Comparison of ENCODE assay signal across 13 cellular contexts in genomic region chr21:15210235-15210678, GRCh38.
DNase-seq lines count a peak whose midpoint lies in the region; ATAC-seq, FAIRE-seq and TF ChIP-seq lines count a peak whose summit lies in the region.
"Had no signal": no experiment of that assay in that cellular context is flagged by ENCODE, and none has a peak within 500 bp of the region (broad histone marks: within the 10 kb centered on the region; RNA-seq: fewer than 3 reads in every experiment).

No MANE protein-coding gene starts in this region.

- H3K4me3 Mint-ChIP-seq in progenitor cell of endocrine pancreas (ENCODE audit: low read depth) = no peak overlapping the region

- H3K27ac Mint-ChIP-seq in progenitor cell of endocrine pancreas = no peak overlapping the region

- H3K27me3 ChIP-seq in pancreas (no peaks in the 10 kb centered on the region), smooth muscle cell (ENCODE audit: low read depth) (no peaks in the 10 kb centered on the region)

- no peak overlapping the region for H3K4me2 ChIP-seq in smooth muscle cell

- H3F3A ChIP-seq in smooth muscle cell (ENCODE audit: low read depth) = no peaks in the 10 kb centered on the region

- H3K4me3 ChIP-seq in fibroblast of the aortic adventitia (ENCODE audit: low read depth, low read length) = no peak overlapping the region
- H3K4me3 ChIP-seq in pancreas = no peak overlapping the region
- no peak overlapping the region for H3K4me3 ChIP-seq in smooth muscle cell

- H3K9ac ChIP-seq in smooth muscle cell (ENCODE audit: low read depth) = no peak overlapping the region
- H3K9ac ChIP-seq: parathyroid adenoma had no signal

- H2AFZ ChIP-seq in smooth muscle cell (ENCODE audit: low read depth) = no peak overlapping the region
- H2AFZ ChIP-seq: parathyroid adenoma had no signal

- no peak for TF ChIP-seq CTCF in fibroblast of the aortic adventitia (IDR thresholded peaks at IDR 0.05; ENCODE audit: insufficient read depth, low read length)
- no peak for TF ChIP-seq CTCF in pancreas (IDR thresholded peaks at IDR 0.05)
- no peak for TF ChIP-seq CTCF in smooth muscle cell (IDR thresholded peaks at IDR 0.05; ENCODE audit: borderline replicate concordance, insufficient read depth, poor library complexity, severe bottlenecking)
- TF ChIP-seq CTCF in progenitor cell of endocrine pancreas (IDR thresholded peaks at IDR 0.05; ENCODE audit: unreplicated experiment) = no peak

- H3K36me3 ChIP-seq in pancreas (no peaks in the 10 kb centered on the region), smooth muscle cell (ENCODE audit: low read depth) (no peaks in the 10 kb centered on the region)

- H3K27me3 Mint-ChIP-seq in progenitor cell of endocrine pancreas = no peaks in the 10 kb centered on the region

- no peaks in the 10 kb centered on the region for H3K9me3 Mint-ChIP-seq in progenitor cell of endocrine pancreas (ENCODE audit: low read depth)

- peak; percentile 46 to 86 (median 71) for ATAC-seq in pancreas
- ATAC-seq in HG03135 (IDR thresholded peaks at IDR 0.05; ENCODE audit: unreplicated experiment) = no peak

- FAIRE-seq in pancreas (lab: Jason Lieb, UNC) = no peak
- FAIRE-seq: colon, D721Med had no signal

- WGBS in pancreas, 2 donors = 45 to 47% methylated on average over 3 of the region's 3 CpGs
- 50% methylated on average over 3 of the region's 3 CpGs for WGBS in smooth muscle cell (ENCODE audit: low lambda C conversion rate)

- H4K20me1 ChIP-seq in smooth muscle cell (ENCODE audit: low read depth) = no peaks in the 10 kb centered on the region

- no peaks in the 10 kb centered on the region for H3K79me2 ChIP-seq in smooth muscle cell (ENCODE audit: low read depth)
- H3K79me2 ChIP-seq: parathyroid adenoma had no signal

- H3K4me1 ChIP-seq in pancreas (no peaks in the 10 kb centered on the region), smooth muscle cell (ENCODE audit: low read depth) (no peaks in the 10 kb centered on the region)
- H3K4me1 ChIP-seq: parathyroid adenoma had no signal

- DNase-seq in ELF-1 (ENCODE audit: low read depth, low spot score) (peak; percentile 91), RPMI7951 (ENCODE audit: low read depth) (peak; percentile 84), fibroblast of the aortic adventitia (ENCODE audit: low read depth) (peak; percentile 83), pancreas (peak in 4 of 6 donors; percentile 13 to 43 (median 26)), smooth muscle cell (lab: John Stamatoyannopoulos, UW; ENCODE audit: unreplicated experiment) (no peak), progenitor cell of endocrine pancreas (ENCODE audit: low spot score, unreplicated experiment) (no peak)
- DNase-seq in activated CD4-positive, CD25-positive, alpha-beta regulatory T cell (lab: John Stamatoyannopoulos, UW) = no peak
- DNase-seq: activated T-cell treated with anti-CD3 and anti-CD28 coated beads for 4 hours, T-helper 1 cell had no signal

- H3K27ac ChIP-seq in pancreas (no peak overlapping the region), smooth muscle cell (ENCODE audit: low read depth) (no peak overlapping the region)
- H3K27ac ChIP-seq: parathyroid adenoma had no signal

- H3K9me3 ChIP-seq in pancreas = no peaks in the 10 kb centered on the region
- H3K9me3 ChIP-seq in smooth muscle cell (replicated peaks; ENCODE audit: low read depth) = no peaks in the 10 kb centered on the region

- peaks cover 15% of the 10 kb centered on the region for H3K4me1 Mint-ChIP-seq in progenitor cell of endocrine pancreas (ENCODE audit: low read depth)

- intact Hi-C loops in pancreas (cut with DNase I) = no loop called here

- H3K36me3 Mint-ChIP-seq in progenitor cell of endocrine pancreas (ENCODE audit: insufficient read depth) = no peaks in the 10 kb centered on the region

Comparison
In these comparisons a context has a peak if more than half of its experiments do, and no peak if none do; other contexts are left out.
1. DNase-seq: peak in ELF-1 (single experiment), RPMI7951 (single experiment), fibroblast of the aortic adventitia (single experiment) and pancreas (4 of 6); none in smooth muscle cell (single experiment), progenitor cell of endocrine pancreas (single experiment) and activated CD4-positive, CD25-positive, alpha-beta regulatory T cell (0 of 4).